ENCODE assay signal across 17 cellular contexts in the genomic region with DNA sequence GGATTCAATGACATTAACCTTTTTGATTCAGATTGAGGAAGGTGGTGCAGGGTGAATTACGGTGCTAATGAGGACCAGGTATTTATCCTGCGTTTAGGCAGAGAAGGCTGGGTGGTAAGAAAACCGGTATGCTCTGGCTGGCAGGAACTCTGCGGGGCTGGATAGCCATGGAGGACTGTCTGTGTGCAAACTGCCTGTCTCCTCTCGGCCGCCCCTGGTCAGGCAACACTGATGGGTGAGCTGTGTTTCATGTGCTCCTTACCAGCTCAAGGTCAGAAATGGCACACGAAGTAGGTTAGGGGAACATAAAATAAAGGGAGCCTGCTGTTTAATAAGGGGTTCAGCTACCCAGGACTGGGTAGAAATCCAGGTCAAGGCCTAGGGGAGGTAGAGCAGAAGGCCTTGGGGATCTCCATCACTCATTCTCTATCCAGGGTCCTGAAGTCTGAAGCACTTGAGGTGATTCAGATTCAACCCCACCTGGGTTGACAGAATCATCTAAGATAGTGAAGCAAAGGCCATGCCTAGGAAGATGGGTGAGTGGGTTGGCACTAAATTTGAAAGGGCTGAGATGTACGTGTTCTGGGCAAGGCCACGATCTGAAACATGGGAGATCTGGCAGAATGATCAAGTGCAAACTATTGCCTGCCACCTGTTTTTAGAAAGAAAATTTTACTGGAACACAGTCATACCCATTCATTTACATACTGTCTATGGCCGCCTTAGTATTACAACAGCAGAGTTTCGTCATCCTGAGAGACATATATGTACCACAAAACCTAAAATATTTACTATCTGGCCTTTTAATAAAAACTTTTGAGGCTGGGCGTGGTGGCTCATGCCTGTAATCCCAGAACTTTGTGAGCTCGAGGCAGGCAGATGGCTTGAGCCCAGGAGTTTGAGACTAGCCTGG.
DNase-seq lines count a peak whose midpoint lies in the region; ATAC-seq and TF ChIP-seq lines count a peak whose summit lies in the region.
"Had no signal": no experiment of that assay in that cellular context is flagged by ENCODE, and none has a peak within 500 bp of the region (broad histone marks: within the 10 kb centered on the region; RNA-seq: fewer than 3 reads in every experiment).

No MANE protein-coding gene starts in this region.

- H3K36me3 ChIP-seq in GM23338 (ENCODE audit: insufficient read depth) (no peaks in the 10 kb centered on the region), esophagus (ENCODE audit: control insufficient read depth in 2 of 2, insufficient read depth in 2 of 2, low read length in 1 of 2) (peaks cover 0 to 2% of the 10 kb centered on the region in 2 donors), right atrium auricular region (peaks cover 5% of the 10 kb centered on the region)
- H3K36me3 ChIP-seq: left lung had no signal

- H4K20me1 ChIP-seq in GM23338 (replicated peaks; ENCODE audit: insufficient read depth) = peaks cover 4% of the 10 kb centered on the region; the same call in 1 of the 2 replicates

- H3K36me3 Mint-ChIP-seq in GM23338 (ENCODE audit: low read depth) = peaks cover 2% of the 10 kb centered on the region; the same call in 1 of the 3 replicates
- H3K36me3 Mint-ChIP-seq in neural crest cell (ENCODE audit: low read depth) = peaks cover 2% of the 10 kb centered on the region

- no peak overlapping the region for H2AFZ ChIP-seq in GM23338

- no peak overlapping the region for H3K27ac Mint-ChIP-seq in GM23338
- H3K27ac Mint-ChIP-seq in neural crest cell (ENCODE audit: unreplicated experiment) = peak overlapping the region; percentile 7
- H3K27ac Mint-ChIP-seq: activated naive CD8-positive, alpha-beta T cell treated with anti-CD3 and anti-CD28 coated beads, Interleukin-2, amount 10 ng/mL, durations not matched to agents 7 days and 5 days; B cell; IgD-negative memory B cell had no signal

- H3K27me3 Mint-ChIP-seq in GM23338 (ENCODE audit: insufficient read depth, low read depth, poor library complexity) = peaks cover 6% of the 10 kb centered on the region
- H3K27me3 Mint-ChIP-seq in neural crest cell (ENCODE audit: low read depth) = no peaks in the 10 kb centered on the region
- H3K27me3 Mint-ChIP-seq: activated naive CD8-positive, alpha-beta T cell treated with anti-CD3 and anti-CD28 coated beads, Interleukin-2, amount 10 ng/mL, durations not matched to agents 7 days and 5 days; B cell; IgD-negative memory B cell had no signal

- H3K9me3 ChIP-seq in esophagus (ENCODE audit: control insufficient read depth in 2 of 2, insufficient read depth in 1 of 2, low read depth in 1 of 2, low read length in 1 of 2) = no peaks in the 10 kb centered on the region
- H3K9me3 ChIP-seq in right atrium auricular region = no peaks in the 10 kb centered on the region
- H3K9me3 ChIP-seq: left lung had no signal

- TF ChIP-seq CTCF in GM23338 (conservative IDR thresholded peaks at IDR 0.05; ENCODE audit: low read depth in 2 of 2) (no peak), neural crest cell (conservative IDR thresholded peaks at IDR 0.05) (no peak), right atrium auricular region (IDR thresholded peaks at IDR 0.05) (no peak)

- H3K4me3 ChIP-seq in GM23338 (no peak overlapping the region), esophagus (ENCODE audit: low read depth in 1 of 2, low read length in 2 of 2) (no peak overlapping the region), right atrium auricular region (no peak overlapping the region)
- H3K4me3 ChIP-seq: left lung had no signal

- ATAC-seq in GM23338 (peak; percentile 74), GM18909 (IDR thresholded peaks at IDR 0.05; ENCODE audit: poor library complexity, unreplicated experiment) (no peak)
- ATAC-seq: activated T-cell treated with anti-CD3 and anti-CD28 coated beads, Interleukin-2, amount 50 U/mL, for 4 hours; left lung had no signal

- H3K4me2 ChIP-seq in GM23338 = no peak overlapping the region

- H3K79me2 ChIP-seq in GM23338 (replicated peaks; ENCODE audit: insufficient read depth) = no peaks in the 10 kb centered on the region

- H3K4me1 ChIP-seq in GM23338 (ENCODE audit: insufficient read depth) (no peaks in the 10 kb centered on the region), esophagus (ENCODE audit: control insufficient read depth in 2 of 2, insufficient read depth in 2 of 2, low read length in 1 of 2) (peaks cover 0 to 8% of the 10 kb centered on the region in 2 donors), right atrium auricular region (no peaks in the 10 kb centered on the region)

- H3K9me3 Mint-ChIP-seq in GM23338 (no peaks in the 10 kb centered on the region), neural crest cell (no peaks in the 10 kb centered on the region)
- H3K9me3 Mint-ChIP-seq: activated naive CD8-positive, alpha-beta T cell treated with anti-CD3 and anti-CD28 coated beads, Interleukin-2, amount 10 ng/mL, durations not matched to agents 7 days and 5 days; activated T-cell treated with anti-CD3 and anti-CD28 coated beads, Interleukin-2, amount 50 U/mL, for 4 hours; IgD-negative memory B cell had no signal

- H3K4me3 Mint-ChIP-seq in GM23338 (no peak overlapping the region), neural crest cell (no peak overlapping the region)
- H3K4me3 Mint-ChIP-seq: activated naive CD8-positive, alpha-beta T cell treated with anti-CD3 and anti-CD28 coated beads, Interleukin-2, amount 10 ng/mL, durations not matched to agents 7 days and 5 days; activated T-cell treated with anti-CD3 and anti-CD28 coated beads, Interleukin-2, amount 50 U/mL, for 4 hours; B cell; IgD-negative memory B cell had no signal

- H3K27me3 ChIP-seq in GM23338 (ENCODE audit: insufficient read depth) (no peaks in the 10 kb centered on the region), esophagus (ENCODE audit: control insufficient read depth in 1 of 2, insufficient read depth in 2 of 2, low read length in 2 of 2) (no peaks in the 10 kb centered on the region), right atrium auricular region (no peaks in the 10 kb centered on the region)
- H3K27me3 ChIP-seq: left lung had no signal

- DNase-seq in GM23338 (ENCODE audit: low spot score) (peak; percentile 41), NOMO-1 treated with DMSO at 0.1 percent for 48 hours (lab: John Stamatoyannopoulos, UW; ENCODE audit: unreplicated experiment) (peak; percentile 47), neural crest cell (ENCODE audit: low read depth, low spot score) (no peak), SKM-1 (lab: John Stamatoyannopoulos, UW; ENCODE audit: unreplicated experiment) (no peak), right atrium auricular region (ENCODE audit: low spot score) (no peak), NCI-H1694 treated with DMSO at 0.1 percent for 48 hours (lab: John Stamatoyannopoulos, UW) (no peak)
- DNase-seq: activated CD4-positive, alpha-beta T cell treated with anti-CD3 and anti-CD28 coated beads, Interleukin-2, amount 50 U/mL, for 48 hours; activated naive CD8-positive, alpha-beta T cell treated with anti-CD3 and anti-CD28 coated beads, Interleukin-2, amount 10 ng/mL, durations not matched to agents 7 days and 5 days; activated T-cell treated with anti-CD3 and anti-CD28 coated beads, Interleukin-2, amount 50 U/mL, for 4 hours; caudate nucleus; left lung; NCI-H1092 treated with DMSO at 0.1 percent for 48 hours; NCI-H774 had no signal

- 67 to 77% methylated on average over 13 of the region's 13 CpGs for WGBS in esophagus, 2 donors

- no peaks in the 10 kb centered on the region for H3K9me2 ChIP-seq in GM23338 (ENCODE audit: insufficient read depth)

- H3K27ac ChIP-seq in GM23338 (ENCODE audit: low read depth) = no peak overlapping the region
- H3K27ac ChIP-seq in esophagus (ENCODE audit: low read depth in 2 of 2, low read length in 1 of 2) = peak overlapping the region; percentile 7 to 61
- H3K27ac ChIP-seq in right atrium auricular region = no peak overlapping the region
- H3K27ac ChIP-seq: left lung had no signal

- H3K4me1 Mint-ChIP-seq in GM23338 (peaks cover 9% of the 10 kb centered on the region; the same call in 2 of the 3 replicates), neural crest cell (peaks cover 20% of the 10 kb centered on the region)

- no peaks in the 10 kb centered on the region for H3F3A ChIP-seq in GM23338 (replicated peaks; ENCODE audit: low read depth)

TF ChIP-seq in GM23338, 12 proteins besides CTCF, POLR2A, EP300 and RAD21 (continues in another document):
- TF ChIP-seq, protein P1, sequence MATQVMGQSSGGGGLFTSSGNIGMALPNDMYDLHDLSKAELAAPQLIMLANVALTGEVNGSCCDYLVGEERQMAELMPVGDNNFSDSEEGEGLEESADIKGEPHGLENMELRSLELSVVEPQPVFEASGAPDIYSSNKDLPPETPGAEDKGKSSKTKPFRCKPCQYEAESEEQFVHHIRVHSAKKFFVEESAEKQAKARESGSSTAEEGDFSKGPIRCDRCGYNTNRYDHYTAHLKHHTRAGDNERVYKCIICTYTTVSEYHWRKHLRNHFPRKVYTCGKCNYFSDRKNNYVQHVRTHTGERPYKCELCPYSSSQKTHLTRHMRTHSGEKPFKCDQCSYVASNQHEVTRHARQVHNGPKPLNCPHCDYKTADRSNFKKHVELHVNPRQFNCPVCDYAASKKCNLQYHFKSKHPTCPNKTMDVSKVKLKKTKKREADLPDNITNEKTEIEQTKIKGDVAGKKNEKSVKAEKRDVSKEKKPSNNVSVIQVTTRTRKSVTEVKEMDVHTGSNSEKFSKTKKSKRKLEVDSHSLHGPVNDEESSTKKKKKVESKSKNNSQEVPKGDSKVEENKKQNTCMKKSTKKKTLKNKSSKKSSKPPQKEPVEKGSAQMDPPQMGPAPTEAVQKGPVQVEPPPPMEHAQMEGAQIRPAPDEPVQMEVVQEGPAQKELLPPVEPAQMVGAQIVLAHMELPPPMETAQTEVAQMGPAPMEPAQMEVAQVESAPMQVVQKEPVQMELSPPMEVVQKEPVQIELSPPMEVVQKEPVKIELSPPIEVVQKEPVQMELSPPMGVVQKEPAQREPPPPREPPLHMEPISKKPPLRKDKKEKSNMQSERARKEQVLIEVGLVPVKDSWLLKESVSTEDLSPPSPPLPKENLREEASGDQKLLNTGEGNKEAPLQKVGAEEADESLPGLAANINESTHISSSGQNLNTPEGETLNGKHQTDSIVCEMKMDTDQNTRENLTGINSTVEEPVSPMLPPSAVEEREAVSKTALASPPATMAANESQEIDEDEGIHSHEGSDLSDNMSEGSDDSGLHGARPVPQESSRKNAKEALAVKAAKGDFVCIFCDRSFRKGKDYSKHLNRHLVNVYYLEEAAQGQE (IDR thresholded peaks at IDR 0.05; ENCODE audit: unreplicated experiment) = peak; percentile 78
- no peak for TF ChIP-seq EZH2phosphoT487 (IDR thresholded peaks at IDR 0.05; ENCODE audit: unreplicated experiment)

Comparison
In these comparisons a context has a peak if more than half of its experiments do, and no peak if none do; other contexts are left out.
1. DNase-seq: peak in GM23338 (single experiment) and NOMO-1 treated with DMSO at 0.1 percent for 48 hours (single experiment); none in neural crest cell (single experiment), SKM-1 (single experiment), right atrium auricular region (single experiment) and NCI-H1694 treated with DMSO at 0.1 percent for 48 hours (single experiment).
2. H3K27ac ChIP-seq: peak in esophagus (2 of 2); none in GM23338 (single experiment) and right atrium auricular region (0 of 2).